Comparison of ENCODE assay signal across 8 cellular contexts in genomic region chr5:125835293-125836172, GRCh38.
DNase-seq lines count a peak whose midpoint lies in the region; ATAC-seq, FAIRE-seq and TF ChIP-seq lines count a peak whose summit lies in the region.

No MANE protein-coding gene starts in this region.

- TF ChIP-seq CTCF in brain microvascular endothelial cell (IDR thresholded peaks at IDR 0.05; ENCODE audit: low read depth, low read length, missing control alignments) (peak; percentile 89), thoracic aorta (IDR thresholded peaks at IDR 0.05) (peak; percentile 59)

- H3K27ac ChIP-seq in brain microvascular endothelial cell (no peak overlapping the region), thoracic aorta (no peak overlapping the region)

- ATAC-seq in GM19324 (IDR thresholded peaks at IDR 0.05; ENCODE audit: low FRiP score, unreplicated experiment) (peak; percentile 70), HG03565 (IDR thresholded peaks at IDR 0.05; ENCODE audit: unreplicated experiment) (peak; percentile 78), thoracic aorta (ENCODE audit: insufficient number of reproducible peaks, low FRiP score, low read depth) (no peak)

- in situ Hi-C loops in brain microvascular endothelial cell (cut with HindIII; ENCODE audit: low pct_ligation_motif_present, low sequenced_read_pairs) = no loop called here

- FAIRE-seq in islet of Langerhans (lab: Jason Lieb, UNC) = peak; percentile 68
- FAIRE-seq in RCC 7860 (lab: Jason Lieb, UNC) = no peak

- H3K4me3 ChIP-seq in brain microvascular endothelial cell (ENCODE audit: low read depth, low read length) (no peak overlapping the region), thoracic aorta (no peak overlapping the region)

- DNase-seq in AG08396 (ENCODE audit: low spot score) = peak; percentile 25
- DNase-seq in brain microvascular endothelial cell = peak; percentile 39
- no peak for DNase-seq in thoracic aorta (ENCODE audit: low spot score)
- no peak for DNase-seq in stimulated activated CD4-positive, alpha-beta T cell treated with anti-CD3 and anti-CD28 coated beads, Interleukin-4, amount 100 ng/mL, for 1 hour
- DNase-seq in RCC 7860 (ENCODE audit: low spot score) = no peak

- H3K4me1 ChIP-seq in thoracic aorta (ENCODE audit: control insufficient read depth in 1 of 2, low read depth in 2 of 2) = no peaks in the 10 kb centered on the region

- H3K9me3 ChIP-seq in thoracic aorta = no peaks in the 10 kb centered on the region

- H3K27me3 ChIP-seq in brain microvascular endothelial cell (replicated peaks) = no peaks in the 10 kb centered on the region
- no peaks in the 10 kb centered on the region for H3K27me3 ChIP-seq in thoracic aorta (replicated peaks; ENCODE audit: insufficient read depth)

- H3K36me3 ChIP-seq in brain microvascular endothelial cell (replicated peaks) = no peaks in the 10 kb centered on the region
- H3K36me3 ChIP-seq in thoracic aorta = no peaks in the 10 kb centered on the region

Comparison
In these comparisons a context has a peak if more than half of its experiments do, and no peak if none do; other contexts are left out.
1. DNase-seq: peak in AG08396 (single experiment) and brain microvascular endothelial cell (single experiment); none in thoracic aorta (single experiment), stimulated activated CD4-positive, alpha-beta T cell treated with anti-CD3 and anti-CD28 coated beads, Interleukin-4, amount 100 ng/mL, for 1 hour (single experiment) and RCC 7860 (single experiment).